ENCODE assay signal across 11 cellular contexts in the genomic region with DNA sequence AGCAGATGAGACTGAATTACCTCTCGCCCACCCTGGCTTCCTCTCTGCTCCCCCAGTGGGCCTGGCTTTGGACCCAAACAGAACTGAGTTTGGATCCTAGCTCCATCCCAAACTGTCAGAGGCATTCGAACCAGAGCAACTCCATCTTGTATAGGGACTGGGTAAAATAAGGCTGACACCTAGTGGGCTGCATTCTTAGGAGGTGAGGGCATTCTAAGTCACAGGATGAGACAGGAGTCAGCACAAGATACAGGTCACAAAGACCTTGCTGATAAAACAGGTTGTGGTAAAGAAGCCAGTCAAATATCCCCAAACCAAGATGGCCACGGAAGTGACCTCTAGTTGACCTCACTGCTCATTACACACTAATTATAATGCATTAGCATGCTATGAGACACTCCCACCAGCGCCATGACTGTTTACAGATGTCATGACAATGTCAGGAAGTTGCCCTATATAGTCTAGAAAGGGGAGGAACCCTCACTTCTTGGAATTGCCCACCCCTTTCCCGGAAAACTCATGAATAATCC. TPM values are rescaled to one million over a fixed set of nuclear protein-coding genes. Genes with fewer than 3 reads are reported as not detected.
DNase-seq lines count a peak whose midpoint lies in the region; ATAC-seq, FAIRE-seq and TF ChIP-seq lines count a peak whose summit lies in the region.
"Had no signal": no experiment of that assay in that cellular context is flagged by ENCODE, and none has a peak within 500 bp of the region (broad histone marks: within the 10 kb centered on the region; RNA-seq: fewer than 3 reads in every experiment).

No MANE protein-coding gene starts in this region.

- peak; percentile 75 to 83 for ATAC-seq in natural killer cell treated with Interleukin-12 subunit alpha and Interleukin-12 subunit beta and Interleukin-15 and Interleukin-18, amount 100 ng/mL, for 72 hours
- ATAC-seq in GM19328 (IDR thresholded peaks at IDR 0.05; ENCODE audit: unreplicated experiment) (no peak), gastrocnemius medialis (no peak)

- H3K4me3 Mint-ChIP-seq in astrocyte (ENCODE audit: unreplicated experiment): no peak overlapping the region
- H3K4me3 Mint-ChIP-seq in natural killer cell treated with Interleukin-12 subunit alpha and Interleukin-12 subunit beta and Interleukin-15 and Interleukin-18, amount 100 ng/mL, for 72 hours: no peak overlapping the region
- H3K4me3 Mint-ChIP-seq: neural crest cell had no signal

- WGBS in stomach, 5 donors: 77 to 89% (median 82%) methylated on average over 5 of the region's 5 CpGs

- H3K9me3 Mint-ChIP-seq in astrocyte (ENCODE audit: unreplicated experiment): no peaks in the 10 kb centered on the region
- H3K9me3 Mint-ChIP-seq in natural killer cell treated with Interleukin-12 subunit alpha and Interleukin-12 subunit beta and Interleukin-15 and Interleukin-18, amount 100 ng/mL, for 72 hours: no peaks in the 10 kb centered on the region
- H3K9me3 Mint-ChIP-seq: neural crest cell had no signal

- H3K27me3 ChIP-seq in astrocyte (ENCODE audit: insufficient read depth, low read length) (no peaks in the 10 kb centered on the region), stomach (no peaks in the 10 kb centered on the region), gastrocnemius medialis (no peaks in the 10 kb centered on the region)

- H3K9me3 ChIP-seq in astrocyte (ENCODE audit: insufficient read depth, low read depth, low read length): no peaks in the 10 kb centered on the region
- H3K9me3 ChIP-seq in stomach: no peaks in the 10 kb centered on the region
- no peaks in the 10 kb centered on the region for H3K9me3 ChIP-seq in gastrocnemius medialis

- no peaks in the 10 kb centered on the region for H4K20me1 ChIP-seq in astrocyte (ENCODE audit: insufficient read depth, low read length)

- no peak overlapping the region for H2AFZ ChIP-seq in astrocyte (ENCODE audit: low read depth, low read length)

- no peak overlapping the region for H3K9ac ChIP-seq in astrocyte (ENCODE audit: low read length)

- no peak overlapping the region for H3K4me2 ChIP-seq in astrocyte (ENCODE audit: low read length)

- intact Hi-C loops in stomach (cut with DNase I; ENCODE audit: low total_unique reads): no loop called here
- intact Hi-C loops in gastrocnemius medialis (cut with DNase I; ENCODE audit: low total_unique reads): no loop called here

- peak; percentile 7 for DNase-seq in GM12864 (ENCODE audit: low read depth)
- DNase-seq in RPMI7951 (ENCODE audit: low read depth): peak; percentile 64
- peak; percentile 57 for DNase-seq in astrocyte (ENCODE audit: low read depth)
- DNase-seq in natural killer cell treated with Interleukin-12 subunit alpha and Interleukin-12 subunit beta and Interleukin-15 and Interleukin-18, amount 100 ng/mL, for 72 hours (ENCODE audit: low spot score): no peak
- no peak for DNase-seq in NCI-H526 treated with DMSO at 0.1 percent for 48 hours (lab: John Stamatoyannopoulos, UW)
- DNase-seq in stomach: no peak
- DNase-seq in gastrocnemius medialis: no peak
- DNase-seq: NCI-H226 had no signal

- TF ChIP-seq EP300 in stomach (IDR thresholded peaks at IDR 0.05): no peak

- TF ChIP-seq POLR2A in stomach (IDR thresholded peaks at IDR 0.05): no peak
- TF ChIP-seq POLR2A in gastrocnemius medialis (IDR thresholded peaks at IDR 0.05): no peak

- no peaks in the 10 kb centered on the region for H3K4me1 ChIP-seq in astrocyte (ENCODE audit: insufficient read depth, low read length)
- no peaks in the 10 kb centered on the region for H3K4me1 ChIP-seq in stomach
- no peaks in the 10 kb centered on the region for H3K4me1 ChIP-seq in gastrocnemius medialis

- in situ Hi-C loops in gastrocnemius medialis (cut with MboI; ENCODE audit: low sequenced_read_pairs in 4 of 4): no loop called here

- H3K36me3 ChIP-seq in astrocyte (ENCODE audit: insufficient read depth, low read length) (no peaks in the 10 kb centered on the region), stomach (no peaks in the 10 kb centered on the region), gastrocnemius medialis (no peaks in the 10 kb centered on the region)

- H3K36me3 Mint-ChIP-seq in astrocyte (ENCODE audit: low read depth, unreplicated experiment): no peaks in the 10 kb centered on the region
- no peaks in the 10 kb centered on the region for H3K36me3 Mint-ChIP-seq in natural killer cell treated with Interleukin-12 subunit alpha and Interleukin-12 subunit beta and Interleukin-15 and Interleukin-18, amount 100 ng/mL, for 72 hours

- H3K4me3 ChIP-seq in GM12864 (ENCODE audit: low read depth, low read length) (no peak overlapping the region), astrocyte (ENCODE audit: insufficient read depth, low read depth, low read length) (no peak overlapping the region), stomach (no peak overlapping the region), gastrocnemius medialis (no peak overlapping the region)

- no peaks in the 10 kb centered on the region for H3K79me2 ChIP-seq in astrocyte (ENCODE audit: insufficient read depth, low read length)

- no peaks in the 10 kb centered on the region for H3K4me1 Mint-ChIP-seq in astrocyte (ENCODE audit: low read depth, unreplicated experiment)
- peaks cover 29 to 44% of the 10 kb centered on the region in 2 donors for H3K4me1 Mint-ChIP-seq in natural killer cell treated with Interleukin-12 subunit alpha and Interleukin-12 subunit beta and Interleukin-15 and Interleukin-18, amount 100 ng/mL, for 72 hours (ENCODE audit: low read depth in 2 of 2)
- H3K4me1 Mint-ChIP-seq: neural crest cell had no signal

- no peak overlapping the region for H3K27ac Mint-ChIP-seq in astrocyte (ENCODE audit: unreplicated experiment)
- H3K27ac Mint-ChIP-seq in natural killer cell treated with Interleukin-12 subunit alpha and Interleukin-12 subunit beta and Interleukin-15 and Interleukin-18, amount 100 ng/mL, for 72 hours: peak overlapping the region; percentile 38 to 84

- no peak overlapping the region for H3K27ac ChIP-seq in astrocyte (ENCODE audit: low read depth, low read length)
- H3K27ac ChIP-seq in stomach: no peak overlapping the region
- H3K27ac ChIP-seq in gastrocnemius medialis: no peak overlapping the region

- peak; percentile 6 for TF ChIP-seq CTCF in GM12864 (IDR thresholded peaks at IDR 0.05; ENCODE audit: low read depth, low read length, missing control alignments)
- no peak for TF ChIP-seq CTCF in astrocyte (IDR thresholded peaks at IDR 0.05; ENCODE audit: insufficient read depth, low read depth, low read length)
- peak in 1 of 7 experiments; percentile 16 for TF ChIP-seq CTCF in stomach (IDR thresholded peaks at IDR 0.05)
- TF ChIP-seq CTCF in gastrocnemius medialis (IDR thresholded peaks at IDR 0.05 in 4 of 5, conservative IDR thresholded peaks at IDR 0.05 in 1 of 5): no peak

- no peak for FAIRE-seq in astrocyte (lab: Jason Lieb, UNC)
- FAIRE-seq: colon had no signal

- H3K27me3 Mint-ChIP-seq in astrocyte (ENCODE audit: low read depth, unreplicated experiment): peaks cover 6% of the 10 kb centered on the region
- H3K27me3 Mint-ChIP-seq in natural killer cell treated with Interleukin-12 subunit alpha and Interleukin-12 subunit beta and Interleukin-15 and Interleukin-18, amount 100 ng/mL, for 72 hours: no peaks in the 10 kb centered on the region

RNA-seq across cellular contexts. Expression of gene LYRM1, which starts 44.4 kb away (rescaled TPM):
- total RNA-seq in RPMI7951 (2014; rRNA removed; shearing (Covaris generic)): 38.4 and 43.7 TPM in 2 replicates
- total RNA-seq in astrocyte (23.0 and 24.1 TPM in 2 replicates), stomach (10 to 100 TPM in 4 of 5 donors, 1 to 10 TPM in 1; 6.7 to 29.7 (median 21.0) TPM), gastrocnemius medialis (10 to 100 TPM; 36.4 to 74.7 (median 38.8) TPM)
- 10 to 100 TPM; 39.0 to 52.2 TPM for total RNA-seq in natural killer cell treated with Interleukin-12 subunit alpha and Interleukin-12 subunit beta and Interleukin-15 and Interleukin-18, amount 100 ng/mL, for 72 hours
- polyA plus RNA-seq in stomach: 10 to 100 TPM; 37.4 to 58.5 (median 43.4) TPM

RNA-seq across cellular contexts. Expression of gene DCUN1D3, which starts 44.8 kb away (rescaled TPM):
- total RNA-seq in RPMI7951 (2014; rRNA removed; shearing (Covaris generic)): 5.3 and 5.7 TPM in 2 replicates
- total RNA-seq in astrocyte: 33.0 and 34.0 TPM in 2 replicates
- 10 to 100 TPM; 36.7 to 47.4 TPM for total RNA-seq in natural killer cell treated with Interleukin-12 subunit alpha and Interleukin-12 subunit beta and Interleukin-15 and Interleukin-18, amount 100 ng/mL, for 72 hours
- total RNA-seq in stomach: 10 to 100 TPM in 4 of 5 donors, 1 to 10 TPM in 1; 3.8 to 25.7 (median 16.7) TPM
- polyA plus RNA-seq in stomach: 1 to 10 TPM; 1.4 to 3.7 (median 2.1) TPM
- 10 to 100 TPM in 1 of 4 donors, 1 to 10 TPM in 3; 7.6 to 10.5 (median 8.3) TPM for total RNA-seq in gastrocnemius medialis

Comparison
In these comparisons a context has a peak if more than half of its experiments do, and no peak if none do; other contexts are left out.
1. DNase-seq: peak in GM12864 (single experiment), RPMI7951 (single experiment) and astrocyte (single experiment); none in natural killer cell treated with Interleukin-12 subunit alpha and Interleukin-12 subunit beta and Interleukin-15 and Interleukin-18, amount 100 ng/mL, for 72 hours (single experiment), NCI-H526 treated with DMSO at 0.1 percent for 48 hours (single experiment), stomach (single experiment) and gastrocnemius medialis (0 of 2).
2. ATAC-seq: peak in natural killer cell treated with Interleukin-12 subunit alpha and Interleukin-12 subunit beta and Interleukin-15 and Interleukin-18, amount 100 ng/mL, for 72 hours (2 of 2); none in GM19328 (single experiment) and gastrocnemius medialis (0 of 2).